1 cellular context compared by ENCODE assay signal in the genomic region with DNA sequence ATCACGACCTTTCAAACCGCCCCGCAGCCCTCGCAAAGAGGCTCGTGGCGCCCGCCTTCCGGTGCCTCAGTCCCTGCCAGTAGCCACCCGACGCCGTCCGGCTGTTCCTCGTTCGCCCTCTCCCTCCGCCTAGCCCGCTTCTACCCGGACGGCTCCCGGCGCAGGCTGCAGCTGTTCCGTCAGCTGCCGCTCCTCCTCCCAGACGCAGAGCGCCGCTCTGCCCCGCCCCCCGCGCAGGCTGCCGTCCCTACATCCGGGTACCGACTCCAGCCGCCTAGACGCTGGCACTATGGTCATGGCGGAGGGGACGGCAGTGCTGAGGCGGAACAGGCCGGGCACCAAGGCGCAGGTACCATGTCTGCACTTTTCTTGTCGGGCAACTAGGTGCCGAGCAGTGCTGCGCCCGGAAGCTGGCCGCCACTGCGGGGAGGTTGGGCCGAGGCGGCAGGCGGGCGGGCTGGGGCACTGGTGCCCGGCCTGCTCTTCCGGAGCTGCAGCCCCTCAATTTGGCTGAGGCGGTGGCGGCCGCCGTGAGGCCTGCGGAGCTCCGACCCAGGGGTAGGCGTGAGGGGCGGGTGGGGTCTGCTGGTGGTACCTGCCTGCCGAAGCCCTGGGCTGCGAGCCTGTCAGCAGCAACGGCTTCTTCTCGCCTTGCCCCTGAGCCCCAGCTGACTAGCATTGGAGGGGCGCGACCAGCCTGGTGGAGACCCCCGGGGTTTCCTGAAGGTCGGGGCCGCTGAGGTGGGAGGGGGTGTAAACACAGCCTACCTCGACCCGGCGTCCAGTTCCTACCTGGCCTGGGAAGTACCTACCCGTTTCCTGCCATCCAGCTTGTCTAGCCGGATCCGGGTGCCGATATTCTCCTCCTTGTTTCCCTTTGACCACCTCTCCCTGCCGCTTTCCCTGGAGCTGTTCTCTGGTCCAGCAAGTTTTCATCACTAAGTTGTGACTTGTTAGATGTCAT.
TF ChIP-seq lines count a peak whose summit lies in the region.

A gene (plus strand): TSS at position 269 of the 964 bp plus-strand sequence. CDS start 21 bp downstream, at position 290.

TF ChIP-seq in K562, 482 proteins besides CTCF, POLR2A, EP300 and RAD21 (continued from another document and continues in another):
- TF ChIP-seq ZNF232 (CRISPR knock-in tag; IDR thresholded peaks at IDR 0.05) (no peak), LEF1 (IDR thresholded peaks at IDR 0.05) (no peak), ARID1B (IDR thresholded peaks at IDR 0.05) (peak; percentile 45), ZNF695 (CRISPR knock-in tag; IDR thresholded peaks at IDR 0.05) (no peak), NUFIP1 (IDR thresholded peaks at IDR 0.05; ENCODE audit: partially characterized antibody) (no peak), MXI1 (IDR thresholded peaks at IDR 0.05; ENCODE audit: low read depth, low read length) (no peak), ZNF445 (CRISPR knock-in tag; IDR thresholded peaks at IDR 0.05; ENCODE audit: low read depth) (no peak), SIX5 (IDR thresholded peaks at IDR 0.05; ENCODE audit: borderline replicate concordance in 1 of 2, insufficient read depth in 1 of 2, low read depth in 1 of 2, low read length in 2 of 2) (no peak), HNRNPUL1 (IDR thresholded peaks at IDR 0.05; ENCODE audit: low read length) (no peak), MYC (IDR thresholded peaks at IDR 0.05; ENCODE audit: low read depth, low read length) (peak; percentile 76), MYC (CRISPR knock-in tag; IDR thresholded peaks at IDR 0.05; ENCODE audit: borderline replicate concordance, low read depth) (no peak), HDAC1 (IDR thresholded peaks at IDR 0.05) (peak in 1 of 2 experiments; percentile 69; a peak in 1 of 4 replicates), POLR2G (IDR thresholded peaks at IDR 0.05; ENCODE audit: low read depth, low read length) (peak; percentile 95), SMAD2 (IDR thresholded peaks at IDR 0.05; ENCODE audit: low read depth, low read length) (no peak), NBN (IDR thresholded peaks at IDR 0.05; ENCODE audit: low read depth) (peak; percentile 65; the same call in 1 of the 2 replicates), MEF2D (tag; conservative IDR thresholded peaks at IDR 0.05; ENCODE audit: low read depth) (no peak)
- TF ChIP-seq, protein P1, sequence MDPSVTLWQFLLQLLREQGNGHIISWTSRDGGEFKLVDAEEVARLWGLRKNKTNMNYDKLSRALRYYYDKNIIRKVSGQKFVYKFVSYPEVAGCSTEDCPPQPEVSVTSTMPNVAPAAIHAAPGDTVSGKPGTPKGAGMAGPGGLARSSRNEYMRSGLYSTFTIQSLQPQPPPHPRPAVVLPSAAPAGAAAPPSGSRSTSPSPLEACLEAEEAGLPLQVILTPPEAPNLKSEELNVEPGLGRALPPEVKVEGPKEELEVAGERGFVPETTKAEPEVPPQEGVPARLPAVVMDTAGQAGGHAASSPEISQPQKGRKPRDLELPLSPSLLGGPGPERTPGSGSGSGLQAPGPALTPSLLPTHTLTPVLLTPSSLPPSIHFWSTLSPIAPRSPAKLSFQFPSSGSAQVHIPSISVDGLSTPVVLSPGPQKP (CRISPR knock-in tag; IDR thresholded peaks at IDR 0.05), result no peak
- TF ChIP-seq, protein P2, sequence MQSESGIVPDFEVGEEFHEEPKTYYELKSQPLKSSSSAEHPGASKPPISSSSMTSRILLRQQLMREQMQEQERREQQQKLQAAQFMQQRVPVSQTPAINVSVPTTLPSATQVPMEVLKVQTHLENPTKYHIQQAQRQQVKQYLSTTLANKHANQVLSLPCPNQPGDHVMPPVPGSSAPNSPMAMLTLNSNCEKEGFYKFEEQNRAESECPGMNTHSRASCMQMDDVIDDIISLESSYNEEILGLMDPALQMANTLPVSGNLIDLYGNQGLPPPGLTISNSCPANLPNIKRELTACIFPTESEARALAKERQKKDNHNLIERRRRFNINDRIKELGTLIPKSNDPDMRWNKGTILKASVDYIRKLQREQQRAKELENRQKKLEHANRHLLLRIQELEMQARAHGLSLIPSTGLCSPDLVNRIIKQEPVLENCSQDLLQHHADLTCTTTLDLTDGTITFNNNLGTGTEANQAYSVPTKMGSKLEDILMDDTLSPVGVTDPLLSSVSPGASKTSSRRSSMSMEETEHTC (IDR thresholded peaks at IDR 0.05), result no peak
- TF ChIP-seq, protein P3, sequence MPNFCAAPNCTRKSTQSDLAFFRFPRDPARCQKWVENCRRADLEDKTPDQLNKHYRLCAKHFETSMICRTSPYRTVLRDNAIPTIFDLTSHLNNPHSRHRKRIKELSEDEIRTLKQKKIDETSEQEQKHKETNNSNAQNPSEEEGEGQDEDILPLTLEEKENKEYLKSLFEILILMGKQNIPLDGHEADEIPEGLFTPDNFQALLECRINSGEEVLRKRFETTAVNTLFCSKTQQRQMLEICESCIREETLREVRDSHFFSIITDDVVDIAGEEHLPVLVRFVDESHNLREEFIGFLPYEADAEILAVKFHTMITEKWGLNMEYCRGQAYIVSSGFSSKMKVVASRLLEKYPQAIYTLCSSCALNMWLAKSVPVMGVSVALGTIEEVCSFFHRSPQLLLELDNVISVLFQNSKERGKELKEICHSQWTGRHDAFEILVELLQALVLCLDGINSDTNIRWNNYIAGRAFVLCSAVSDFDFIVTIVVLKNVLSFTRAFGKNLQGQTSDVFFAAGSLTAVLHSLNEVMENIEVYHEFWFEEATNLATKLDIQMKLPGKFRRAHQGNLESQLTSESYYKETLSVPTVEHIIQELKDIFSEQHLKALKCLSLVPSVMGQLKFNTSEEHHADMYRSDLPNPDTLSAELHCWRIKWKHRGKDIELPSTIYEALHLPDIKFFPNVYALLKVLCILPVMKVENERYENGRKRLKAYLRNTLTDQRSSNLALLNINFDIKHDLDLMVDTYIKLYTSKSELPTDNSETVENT (CRISPR knock-in tag; IDR thresholded peaks at IDR 0.05), result peak; percentile 10; the same call in 1 of the 2 replicates
- TF ChIP-seq, protein P4, sequence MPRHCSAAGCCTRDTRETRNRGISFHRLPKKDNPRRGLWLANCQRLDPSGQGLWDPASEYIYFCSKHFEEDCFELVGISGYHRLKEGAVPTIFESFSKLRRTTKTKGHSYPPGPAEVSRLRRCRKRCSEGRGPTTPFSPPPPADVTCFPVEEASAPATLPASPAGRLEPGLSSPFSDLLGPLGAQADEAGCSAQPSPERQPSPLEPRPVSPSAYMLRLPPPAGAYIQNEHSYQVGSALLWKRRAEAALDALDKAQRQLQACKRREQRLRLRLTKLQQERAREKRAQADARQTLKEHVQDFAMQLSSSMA (CRISPR knock-in tag; IDR thresholded peaks at IDR 0.05), result no peak
- TF ChIP-seq, protein P5, sequence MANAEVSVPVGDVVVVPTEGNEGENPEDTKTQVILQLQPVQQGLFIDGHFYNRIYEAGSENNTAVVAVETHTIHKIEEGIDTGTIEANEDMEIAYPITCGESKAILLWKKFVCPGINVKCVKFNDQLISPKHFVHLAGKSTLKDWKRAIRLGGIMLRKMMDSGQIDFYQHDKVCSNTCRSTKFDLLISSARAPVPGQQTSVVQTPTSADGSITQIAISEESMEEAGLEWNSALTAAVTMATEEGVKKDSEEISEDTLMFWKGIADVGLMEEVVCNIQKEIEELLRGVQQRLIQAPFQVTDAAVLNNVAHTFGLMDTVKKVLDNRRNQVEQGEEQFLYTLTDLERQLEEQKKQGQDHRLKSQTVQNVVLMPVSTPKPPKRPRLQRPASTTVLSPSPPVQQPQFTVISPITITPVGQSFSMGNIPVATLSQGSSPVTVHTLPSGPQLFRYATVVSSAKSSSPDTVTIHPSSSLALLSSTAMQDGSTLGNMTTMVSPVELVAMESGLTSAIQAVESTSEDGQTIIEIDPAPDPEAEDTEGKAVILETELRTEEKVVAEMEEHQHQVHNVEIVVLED (CRISPR knock-in tag; IDR thresholded peaks at IDR 0.05), result peak; percentile 100
- TF ChIP-seq, protein P6, sequence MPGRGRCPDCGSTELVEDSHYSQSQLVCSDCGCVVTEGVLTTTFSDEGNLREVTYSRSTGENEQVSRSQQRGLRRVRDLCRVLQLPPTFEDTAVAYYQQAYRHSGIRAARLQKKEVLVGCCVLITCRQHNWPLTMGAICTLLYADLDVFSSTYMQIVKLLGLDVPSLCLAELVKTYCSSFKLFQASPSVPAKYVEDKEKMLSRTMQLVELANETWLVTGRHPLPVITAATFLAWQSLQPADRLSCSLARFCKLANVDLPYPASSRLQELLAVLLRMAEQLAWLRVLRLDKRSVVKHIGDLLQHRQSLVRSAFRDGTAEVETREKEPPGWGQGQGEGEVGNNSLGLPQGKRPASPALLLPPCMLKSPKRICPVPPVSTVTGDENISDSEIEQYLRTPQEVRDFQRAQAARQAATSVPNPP (IDR thresholded peaks at IDR 0.05; ENCODE audit: borderline replicate concordance, insufficient read depth, insufficient read length), result no peak
- TF ChIP-seq, protein P7, sequence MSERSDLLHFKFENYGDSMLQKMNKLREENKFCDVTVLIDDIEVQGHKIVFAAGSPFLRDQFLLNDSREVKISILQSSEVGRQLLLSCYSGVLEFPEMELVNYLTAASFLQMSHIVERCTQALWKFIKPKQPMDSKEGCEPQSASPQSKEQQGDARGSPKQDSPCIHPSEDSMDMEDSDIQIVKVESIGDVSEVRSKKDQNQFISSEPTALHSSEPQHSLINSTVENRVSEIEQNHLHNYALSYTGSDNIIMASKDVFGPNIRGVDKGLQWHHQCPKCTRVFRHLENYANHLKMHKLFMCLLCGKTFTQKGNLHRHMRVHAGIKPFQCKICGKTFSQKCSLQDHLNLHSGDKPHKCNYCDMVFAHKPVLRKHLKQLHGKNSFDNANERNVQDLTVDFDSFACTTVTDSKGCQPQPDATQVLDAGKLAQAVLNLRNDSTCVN (CRISPR knock-in tag; IDR thresholded peaks at IDR 0.05), result no peak
- TF ChIP-seq, protein P8, sequence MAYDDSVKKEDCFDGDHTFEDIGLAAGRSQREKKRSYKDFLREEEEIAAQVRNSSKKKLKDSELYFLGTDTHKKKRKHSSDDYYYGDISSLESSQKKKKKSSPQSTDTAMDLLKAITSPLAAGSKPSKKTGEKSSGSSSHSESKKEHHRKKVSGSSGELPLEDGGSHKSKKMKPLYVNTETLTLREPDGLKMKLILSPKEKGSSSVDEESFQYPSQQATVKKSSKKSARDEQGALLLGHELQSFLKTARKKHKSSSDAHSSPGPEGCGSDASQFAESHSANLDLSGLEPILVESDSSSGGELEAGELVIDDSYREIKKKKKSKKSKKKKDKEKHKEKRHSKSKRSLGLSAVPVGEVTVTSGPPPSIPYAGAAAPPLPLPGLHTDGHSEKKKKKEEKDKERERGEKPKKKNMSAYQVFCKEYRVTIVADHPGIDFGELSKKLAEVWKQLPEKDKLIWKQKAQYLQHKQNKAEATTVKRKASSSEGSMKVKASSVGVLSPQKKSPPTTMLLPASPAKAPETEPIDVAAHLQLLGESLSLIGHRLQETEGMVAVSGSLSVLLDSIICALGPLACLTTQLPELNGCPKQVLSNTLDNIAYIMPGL (CRISPR knock-in tag; IDR thresholded peaks at IDR 0.05), result peak; percentile 46; the same call in 1 of the 2 replicates
- TF ChIP-seq, protein P9, sequence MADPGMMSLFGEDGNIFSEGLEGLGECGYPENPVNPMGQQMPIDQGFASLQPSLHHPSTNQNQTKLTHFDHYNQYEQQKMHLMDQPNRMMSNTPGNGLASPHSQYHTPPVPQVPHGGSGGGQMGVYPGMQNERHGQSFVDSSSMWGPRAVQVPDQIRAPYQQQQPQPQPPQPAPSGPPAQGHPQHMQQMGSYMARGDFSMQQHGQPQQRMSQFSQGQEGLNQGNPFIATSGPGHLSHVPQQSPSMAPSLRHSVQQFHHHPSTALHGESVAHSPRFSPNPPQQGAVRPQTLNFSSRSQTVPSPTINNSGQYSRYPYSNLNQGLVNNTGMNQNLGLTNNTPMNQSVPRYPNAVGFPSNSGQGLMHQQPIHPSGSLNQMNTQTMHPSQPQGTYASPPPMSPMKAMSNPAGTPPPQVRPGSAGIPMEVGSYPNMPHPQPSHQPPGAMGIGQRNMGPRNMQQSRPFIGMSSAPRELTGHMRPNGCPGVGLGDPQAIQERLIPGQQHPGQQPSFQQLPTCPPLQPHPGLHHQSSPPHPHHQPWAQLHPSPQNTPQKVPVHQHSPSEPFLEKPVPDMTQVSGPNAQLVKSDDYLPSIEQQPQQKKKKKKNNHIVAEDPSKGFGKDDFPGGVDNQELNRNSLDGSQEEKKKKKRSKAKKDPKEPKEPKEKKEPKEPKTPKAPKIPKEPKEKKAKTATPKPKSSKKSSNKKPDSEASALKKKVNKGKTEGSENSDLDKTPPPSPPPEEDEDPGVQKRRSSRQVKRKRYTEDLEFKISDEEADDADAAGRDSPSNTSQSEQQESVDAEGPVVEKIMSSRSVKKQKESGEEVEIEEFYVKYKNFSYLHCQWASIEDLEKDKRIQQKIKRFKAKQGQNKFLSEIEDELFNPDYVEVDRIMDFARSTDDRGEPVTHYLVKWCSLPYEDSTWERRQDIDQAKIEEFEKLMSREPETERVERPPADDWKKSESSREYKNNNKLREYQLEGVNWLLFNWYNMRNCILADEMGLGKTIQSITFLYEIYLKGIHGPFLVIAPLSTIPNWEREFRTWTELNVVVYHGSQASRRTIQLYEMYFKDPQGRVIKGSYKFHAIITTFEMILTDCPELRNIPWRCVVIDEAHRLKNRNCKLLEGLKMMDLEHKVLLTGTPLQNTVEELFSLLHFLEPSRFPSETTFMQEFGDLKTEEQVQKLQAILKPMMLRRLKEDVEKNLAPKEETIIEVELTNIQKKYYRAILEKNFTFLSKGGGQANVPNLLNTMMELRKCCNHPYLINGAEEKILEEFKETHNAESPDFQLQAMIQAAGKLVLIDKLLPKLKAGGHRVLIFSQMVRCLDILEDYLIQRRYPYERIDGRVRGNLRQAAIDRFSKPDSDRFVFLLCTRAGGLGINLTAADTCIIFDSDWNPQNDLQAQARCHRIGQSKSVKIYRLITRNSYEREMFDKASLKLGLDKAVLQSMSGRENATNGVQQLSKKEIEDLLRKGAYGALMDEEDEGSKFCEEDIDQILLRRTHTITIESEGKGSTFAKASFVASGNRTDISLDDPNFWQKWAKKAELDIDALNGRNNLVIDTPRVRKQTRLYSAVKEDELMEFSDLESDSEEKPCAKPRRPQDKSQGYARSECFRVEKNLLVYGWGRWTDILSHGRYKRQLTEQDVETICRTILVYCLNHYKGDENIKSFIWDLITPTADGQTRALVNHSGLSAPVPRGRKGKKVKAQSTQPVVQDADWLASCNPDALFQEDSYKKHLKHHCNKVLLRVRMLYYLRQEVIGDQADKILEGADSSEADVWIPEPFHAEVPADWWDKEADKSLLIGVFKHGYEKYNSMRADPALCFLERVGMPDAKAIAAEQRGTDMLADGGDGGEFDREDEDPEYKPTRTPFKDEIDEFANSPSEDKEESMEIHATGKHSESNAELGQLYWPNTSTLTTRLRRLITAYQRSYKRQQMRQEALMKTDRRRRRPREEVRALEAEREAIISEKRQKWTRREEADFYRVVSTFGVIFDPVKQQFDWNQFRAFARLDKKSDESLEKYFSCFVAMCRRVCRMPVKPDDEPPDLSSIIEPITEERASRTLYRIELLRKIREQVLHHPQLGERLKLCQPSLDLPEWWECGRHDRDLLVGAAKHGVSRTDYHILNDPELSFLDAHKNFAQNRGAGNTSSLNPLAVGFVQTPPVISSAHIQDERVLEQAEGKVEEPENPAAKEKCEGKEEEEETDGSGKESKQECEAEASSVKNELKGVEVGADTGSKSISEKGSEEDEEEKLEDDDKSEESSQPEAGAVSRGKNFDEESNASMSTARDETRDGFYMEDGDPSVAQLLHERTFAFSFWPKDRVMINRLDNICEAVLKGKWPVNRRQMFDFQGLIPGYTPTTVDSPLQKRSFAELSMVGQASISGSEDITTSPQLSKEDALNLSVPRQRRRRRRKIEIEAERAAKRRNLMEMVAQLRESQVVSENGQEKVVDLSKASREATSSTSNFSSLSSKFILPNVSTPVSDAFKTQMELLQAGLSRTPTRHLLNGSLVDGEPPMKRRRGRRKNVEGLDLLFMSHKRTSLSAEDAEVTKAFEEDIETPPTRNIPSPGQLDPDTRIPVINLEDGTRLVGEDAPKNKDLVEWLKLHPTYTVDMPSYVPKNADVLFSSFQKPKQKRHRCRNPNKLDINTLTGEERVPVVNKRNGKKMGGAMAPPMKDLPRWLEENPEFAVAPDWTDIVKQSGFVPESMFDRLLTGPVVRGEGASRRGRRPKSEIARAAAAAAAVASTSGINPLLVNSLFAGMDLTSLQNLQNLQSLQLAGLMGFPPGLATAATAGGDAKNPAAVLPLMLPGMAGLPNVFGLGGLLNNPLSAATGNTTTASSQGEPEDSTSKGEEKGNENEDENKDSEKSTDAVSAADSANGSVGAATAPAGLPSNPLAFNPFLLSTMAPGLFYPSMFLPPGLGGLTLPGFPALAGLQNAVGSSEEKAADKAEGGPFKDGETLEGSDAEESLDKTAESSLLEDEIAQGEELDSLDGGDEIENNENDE (IDR thresholded peaks at IDR 0.05; ENCODE audit: low read depth, low read length), result no peak
